ENCODE assay signal across 10 cellular contexts in genomic region chr1:42529724-42530161, GRCh38.
DNase-seq lines count a peak whose midpoint lies in the region; ATAC-seq and TF ChIP-seq lines count a peak whose summit lies in the region.
"Had no signal": no experiment of that assay in that cellular context is flagged by ENCODE, and none has a peak within 500 bp of the region (broad histone marks: within the 10 kb centered on the region; RNA-seq: fewer than 3 reads in every experiment).

No MANE protein-coding gene starts in this region.

- no peak for TF ChIP-seq POLR2A in lower leg skin (IDR thresholded peaks at IDR 0.05)

- H3K4me3 ChIP-seq in fibroblast of the aortic adventitia (ENCODE audit: low read depth, low read length) (no peak overlapping the region), thoracic aorta (peak overlapping the region; percentile 46), lower leg skin (ENCODE audit: low read depth, poor library complexity, severe bottlenecking) (no peak overlapping the region)
- H3K4me3 ChIP-seq: SJSA1 had no signal

- H3K27me3 Mint-ChIP-seq in T-helper 2 cell treated with Interferon-gamma antibody and Interleukin-4, amounts not matched to agents 5 μg/mL and 100 μg/mL, for 36 hours (ENCODE audit: low read depth) = peaks cover 9% of the 10 kb centered on the region

- peaks cover 3% of the 10 kb centered on the region for H3K36me3 Mint-ChIP-seq in T-helper 2 cell treated with Interferon-gamma antibody and Interleukin-4, amounts not matched to agents 5 μg/mL and 100 μg/mL, for 36 hours (ENCODE audit: low read depth)

- H3K36me3 ChIP-seq in thoracic aorta = no peaks in the 10 kb centered on the region
- H3K36me3 ChIP-seq: SJSA1 had no signal

- no peaks in the 10 kb centered on the region for H3K4me1 ChIP-seq in thoracic aorta (ENCODE audit: control insufficient read depth in 1 of 2, low read depth in 2 of 2)

- peak overlapping the region; percentile 47 for H3K27ac Mint-ChIP-seq in T-helper 2 cell treated with Interferon-gamma antibody and Interleukin-4, amounts not matched to agents 5 μg/mL and 100 μg/mL, for 36 hours

- no peaks in the 10 kb centered on the region for H3K9me3 ChIP-seq in thoracic aorta
- H3K9me3 ChIP-seq: SJSA1 had no signal

- intact Hi-C loops in lower leg skin (cut with DNase I; ENCODE audit: low total_unique reads) (no loop called here), posterior vena cava (cut with DNase I) (loop anchor here in 1 of 2 donors (10.0 kb wide), 1 partner anchor 725 kb away; no protein-coding TSS in a partner anchor)

- no peaks in the 10 kb centered on the region for H3K27me3 ChIP-seq in thoracic aorta (replicated peaks; ENCODE audit: insufficient read depth)
- H3K27me3 ChIP-seq: dorsolateral prefrontal cortex, SJSA1 had no signal

- DNase-seq in activated T-cell treated with anti-CD3 and anti-CD28 coated beads for 4 hours (peak; percentile 1), fibroblast of the aortic adventitia (ENCODE audit: low read depth) (peak; percentile 43), thoracic aorta (ENCODE audit: low spot score) (no peak), lower leg skin (ENCODE audit: low spot score in 2 of 2) (no peak), posterior vena cava (ENCODE audit: low spot score) (no peak), NCI-H1694 treated with DMSO at 0.1 percent for 48 hours (lab: John Stamatoyannopoulos, UW) (no peak)
- no peak for DNase-seq in activated T-cell treated with anti-CD3 and anti-CD28 coated beads, Interleukin-2, amount 50 U/mL, for 48 hours
- no peak for DNase-seq in T-helper 2 cell treated with Interferon-gamma antibody and Interleukin-4, amounts not matched to agents 5 μg/mL and 100 μg/mL, for 36 hours (ENCODE audit: low spot score)
- DNase-seq: dorsolateral prefrontal cortex had no signal

- H3K27ac ChIP-seq in thoracic aorta = no peak overlapping the region
- H3K27ac ChIP-seq: dorsolateral prefrontal cortex, SJSA1 had no signal

- H3K4me1 Mint-ChIP-seq in T-helper 2 cell treated with Interferon-gamma antibody and Interleukin-4, amounts not matched to agents 5 μg/mL and 100 μg/mL, for 36 hours (ENCODE audit: low read depth) = peaks cover 20% of the 10 kb centered on the region

- ATAC-seq in thoracic aorta (ENCODE audit: insufficient number of reproducible peaks, low FRiP score, low read depth) = no peak

- peak overlapping the region; percentile 73 for H3K4me3 Mint-ChIP-seq in T-helper 2 cell treated with Interferon-gamma antibody and Interleukin-4, amounts not matched to agents 5 μg/mL and 100 μg/mL, for 36 hours

- H3K9me3 Mint-ChIP-seq in T-helper 2 cell treated with Interferon-gamma antibody and Interleukin-4, amounts not matched to agents 5 μg/mL and 100 μg/mL, for 36 hours = no peaks in the 10 kb centered on the region

- WGBS in lower leg skin, 2 donors = 78 to 81% methylated on average over 3 of the region's 3 CpGs

- TF ChIP-seq CTCF in fibroblast of the aortic adventitia (IDR thresholded peaks at IDR 0.05; ENCODE audit: insufficient read depth, low read length) = no peak
- TF ChIP-seq CTCF in thoracic aorta (IDR thresholded peaks at IDR 0.05) = no peak
- TF ChIP-seq CTCF in lower leg skin (IDR thresholded peaks at IDR 0.05) = no peak

Comparison
In these comparisons a context has a peak if more than half of its experiments do, and no peak if none do; other contexts are left out.
1. DNase-seq: peak in activated T-cell treated with anti-CD3 and anti-CD28 coated beads for 4 hours (single experiment) and fibroblast of the aortic adventitia (single experiment); none in activated T-cell treated with anti-CD3 and anti-CD28 coated beads, Interleukin-2, amount 50 U/mL, for 48 hours (0 of 2), T-helper 2 cell treated with Interferon-gamma antibody and Interleukin-4, amounts not matched to agents 5 μg/mL and 100 μg/mL, for 36 hours (single experiment), thoracic aorta (single experiment), lower leg skin (0 of 2), posterior vena cava (single experiment) and NCI-H1694 treated with DMSO at 0.1 percent for 48 hours (single experiment).